11 cellular contexts compared by ENCODE assay signal in the genomic region with DNA sequence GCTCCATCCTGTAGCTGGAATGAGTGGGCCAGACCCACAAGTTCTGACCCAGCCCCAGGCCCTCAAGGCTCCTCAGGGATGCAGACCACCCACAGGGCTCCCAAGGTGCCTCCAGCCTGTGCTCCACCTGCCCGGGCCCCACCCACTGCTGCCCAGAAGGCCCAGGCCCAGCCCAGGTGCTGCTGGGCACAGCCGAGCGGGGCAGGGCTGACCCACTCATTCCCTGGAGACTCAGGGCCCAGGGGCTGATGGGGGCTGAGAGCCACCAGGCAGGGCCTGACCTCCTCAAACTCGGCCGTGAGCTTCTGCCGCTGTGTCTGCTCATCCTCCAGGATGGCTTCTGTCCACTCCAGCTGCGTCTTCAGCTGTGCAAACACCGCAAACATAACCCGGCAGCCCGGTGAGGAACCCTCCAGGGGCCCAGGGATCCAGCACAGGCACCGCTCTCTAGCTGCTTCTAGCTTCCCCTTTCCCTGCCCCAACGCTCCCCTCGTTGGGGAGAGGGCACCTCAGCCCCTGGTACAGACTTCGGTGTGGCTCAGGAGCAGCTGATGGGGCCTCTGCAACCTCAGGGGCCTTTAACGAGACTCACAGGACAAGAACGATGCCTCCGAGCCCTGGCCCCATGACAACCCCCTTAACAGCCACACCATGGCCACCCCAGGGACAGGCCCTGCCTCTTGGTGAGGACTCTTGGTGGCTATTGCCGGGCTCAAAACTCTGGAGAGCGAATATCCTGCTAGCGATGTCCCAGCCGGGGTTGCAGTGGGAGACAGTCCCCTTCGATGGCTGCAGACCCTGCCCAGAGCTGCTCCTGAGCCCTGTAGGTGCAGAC. TPM values are rescaled to one million over a fixed set of nuclear protein-coding genes. Genes with fewer than 3 reads are reported as not detected.
DNase-seq lines count a peak whose midpoint lies in the region; ATAC-seq and TF ChIP-seq lines count a peak whose summit lies in the region.
"Had no signal": no experiment of that assay in that cellular context is flagged by ENCODE, and none has a peak within 500 bp of the region (broad histone marks: within the 10 kb centered on the region; RNA-seq: fewer than 3 reads in every experiment).

No MANE protein-coding gene starts in this region.

- H3K4me3 ChIP-seq in mucosa of stomach (ENCODE audit: low read length) = no peak overlapping the region
- H3K4me3 ChIP-seq in BE2C (ENCODE audit: low read depth, low read length) = no peak overlapping the region
- H3K4me3 ChIP-seq: K562, left lung had no signal

- H3K9me3 ChIP-seq in mucosa of stomach (ENCODE audit: control insufficient read depth, low read length) = no peaks in the 10 kb centered on the region
- H3K9me3 ChIP-seq in BE2C = no peaks in the 10 kb centered on the region
- H3K9me3 ChIP-seq: Caco-2, left lung had no signal

- H3K27me3 ChIP-seq in mucosa of stomach (ENCODE audit: control insufficient read depth, insufficient read depth, low read length) (no peaks in the 10 kb centered on the region), BE2C (no peaks in the 10 kb centered on the region)
- H3K27me3 ChIP-seq: left lung had no signal

- H3K9ac ChIP-seq in mucosa of stomach (ENCODE audit: low read length) = peak overlapping the region; percentile 62

- TF ChIP-seq CTCF in GM13976 (IDR thresholded peaks at IDR 0.05; ENCODE audit: borderline replicate concordance, control extremely low read depth, extremely low read depth, insufficient read depth, missing control alignments) = no peak
- no peak for TF ChIP-seq CTCF in BE2C (IDR thresholded peaks at IDR 0.05; ENCODE audit: low read depth, low read length)

- H3K36me3 ChIP-seq in mucosa of stomach (ENCODE audit: control insufficient read depth, insufficient read depth, low read length) (peaks cover 27% of the 10 kb centered on the region), BE2C (no peaks in the 10 kb centered on the region)

- in situ Hi-C loops in GM13976 (cut with MboI; ENCODE audit: low sequenced_read_pairs, unreplicated experiment) = no loop called here

- H3K4me1 ChIP-seq in mucosa of stomach (ENCODE audit: control insufficient read depth, insufficient read depth, low read length) = peaks cover 76% of the 10 kb centered on the region
- H3K4me1 ChIP-seq in BE2C = 0 out of 2 replicates have a peak, but pooled peaks cover 3% of the 10 kb centered on the region

- DNase-seq in AG20443 (ENCODE audit: low spot score) (peak; percentile 4), GM13976 (ENCODE audit: low spot score) (peak; percentile 16), NCI-H2196 treated with DMSO at 0.1 percent for 48 hours (lab: John Stamatoyannopoulos, UW; ENCODE audit: unreplicated experiment) (no peak), KG1 (lab: John Stamatoyannopoulos, UW) (no peak), BE2C (no peak)
- peak; percentile 14 for DNase-seq in activated CD8-positive, alpha-beta memory T cell treated with anti-CD3 and anti-CD28 coated beads, Interleukin-2, amount 50 U/mL, for 4 hours

- no peak for ATAC-seq in GM21367 (IDR thresholded peaks at IDR 0.05; ENCODE audit: unreplicated experiment)
- ATAC-seq: K562, left lung had no signal

RNA-seq across cellular contexts. Expression of a gene that starts 46.0 kb away (rescaled TPM):
- 211 TPM for polyA plus RNA-seq in BE2C (2012; ENCODE audit: insufficient read depth, insufficient read length, low read depth)

Comparison
In these comparisons a context has a peak if more than half of its experiments do, and no peak if none do; other contexts are left out.
1. DNase-seq: peak in AG20443 (single experiment), GM13976 (single experiment) and activated CD8-positive, alpha-beta memory T cell treated with anti-CD3 and anti-CD28 coated beads, Interleukin-2, amount 50 U/mL, for 4 hours (single experiment); none in NCI-H2196 treated with DMSO at 0.1 percent for 48 hours (single experiment), KG1 (single experiment) and BE2C (single experiment).